ENCODE assay signal across 27 cellular contexts in genomic region chr3:35648347-35648746, GRCh38. TPM values are rescaled to one million over a fixed set of nuclear protein-coding genes. Genes with fewer than 3 reads are reported as not detected.
DNase-seq lines count a peak whose midpoint lies in the region; TF ChIP-seq lines count a peak whose summit lies in the region.
"Had no signal": no experiment of that assay in that cellular context is flagged by ENCODE, and none has a peak within 500 bp of the region (broad histone marks: within the 10 kb centered on the region; RNA-seq: fewer than 3 reads in every experiment).

No MANE protein-coding gene starts in this region.

- no peaks in the 10 kb centered on the region for H3K27me3 Mint-ChIP-seq in activated CD4-positive, alpha-beta memory T cell treated with anti-CD3 and anti-CD28 coated beads for 36 hours

- WGBS in thymus, result 9% methylated on average over 2 of the region's 2 CpGs

- no peaks in the 10 kb centered on the region for H4K20me1 ChIP-seq in osteoblast (ENCODE audit: insufficient read depth, low read length)

- POLR2A ChIA-PET in activated CD4-positive, alpha-beta memory T cell treated with anti-CD3 and anti-CD28 coated beads for 36 hours (lab: Charles Lee), result no interaction called here

- H3K27ac Mint-ChIP-seq in activated CD4-positive, alpha-beta memory T cell treated with anti-CD3 and anti-CD28 coated beads for 36 hours, result no peak overlapping the region
- H3K27ac Mint-ChIP-seq: HFFc6, mesothelial cell of epicardium, nephron, progenitor cell of endocrine pancreas, T-cell had no signal

- no peak overlapping the region for H3K4me3 ChIP-seq in astrocyte of the cerebellum (ENCODE audit: low read depth, low read length)
- no peak overlapping the region for H3K4me3 ChIP-seq in foreskin fibroblast (ENCODE audit: low read depth in 1 of 2, low read length in 2 of 2)
- peak overlapping the region; percentile 66 for H3K4me3 ChIP-seq in thymus (ENCODE audit: low read length)
- H3K4me3 ChIP-seq in osteoblast (ENCODE audit: insufficient read depth, low read length), result no peak overlapping the region
- H3K4me3 ChIP-seq: adrenal gland, esophagus muscularis mucosa had no signal

- peaks cover 4% of the 10 kb centered on the region for H3K4me1 ChIP-seq in thymus (ENCODE audit: control insufficient read depth, insufficient read depth, low read length)
- H3K4me1 ChIP-seq in osteoblast (ENCODE audit: insufficient read depth, low read length), result no peaks in the 10 kb centered on the region
- H3K4me1 ChIP-seq: adrenal gland, esophagus muscularis mucosa had no signal

- H3K36me3 ChIP-seq in thymus (ENCODE audit: control insufficient read depth, insufficient read depth) (peaks cover 3% of the 10 kb centered on the region), osteoblast (ENCODE audit: insufficient read depth, low read length) (no peaks in the 10 kb centered on the region)
- H3K36me3 ChIP-seq: adrenal gland, esophagus muscularis mucosa, WERI-Rb-1 had no signal

- intact Hi-C loops in activated CD4-positive, alpha-beta memory T cell treated with anti-CD3 and anti-CD28 coated beads for 36 hours (cut with micrococcal nuclease), result no loop called here

- CTCF ChIA-PET in activated CD4-positive, alpha-beta memory T cell treated with anti-CD3 and anti-CD28 coated beads for 36 hours (lab: Charles Lee), result no interaction called here

- H3K27ac ChIP-seq in thymus (ENCODE audit: low read depth) (peak overlapping the region; percentile 26), osteoblast (ENCODE audit: low read depth, low read length) (no peak overlapping the region)
- H3K27ac ChIP-seq: adrenal gland, esophagus muscularis mucosa, WERI-Rb-1 had no signal

- in situ Hi-C loops in astrocyte of the cerebellum (cut with HindIII; ENCODE audit: low sequenced_read_pairs), result no loop called here

- H3K4me2 ChIP-seq in osteoblast (ENCODE audit: insufficient read depth, low read length), result no peak overlapping the region

- no peaks in the 10 kb centered on the region for H3K79me2 ChIP-seq in osteoblast (ENCODE audit: insufficient read depth, low read length)

- H3K36me3 Mint-ChIP-seq in activated CD4-positive, alpha-beta memory T cell treated with anti-CD3 and anti-CD28 coated beads for 36 hours, result no peaks in the 10 kb centered on the region
- H3K36me3 Mint-ChIP-seq: mesothelial cell of epicardium, T-cell had no signal

- TF ChIP-seq CTCF in astrocyte of the cerebellum (IDR thresholded peaks at IDR 0.05; ENCODE audit: low read depth, low read length, missing control alignments) (no peak), foreskin fibroblast (IDR thresholded peaks at IDR 0.05; ENCODE audit: low read depth, low read length) (no peak), osteoblast (IDR thresholded peaks at IDR 0.05; ENCODE audit: extremely low read depth, low read depth, low read length) (no peak)

- H2AFZ ChIP-seq in osteoblast (ENCODE audit: low read length), result no peak overlapping the region

- no peak overlapping the region for H3K4me3 Mint-ChIP-seq in activated CD4-positive, alpha-beta memory T cell treated with anti-CD3 and anti-CD28 coated beads for 36 hours
- H3K4me3 Mint-ChIP-seq: HFFc6, mesothelial cell of epicardium, nephron, T-cell had no signal

- peak; percentile 56 to 75 for DNase-seq in NCI-H446 (lab: John Stamatoyannopoulos, UW)
- peak; percentile 37 for DNase-seq in astrocyte of the cerebellum (ENCODE audit: low read depth)
- peak; percentile 6 to 50 for DNase-seq in foreskin fibroblast
- DNase-seq in activated T-cell treated with anti-CD3 and anti-CD28 coated beads, Interleukin-2, amount 50 U/mL, for 1 hour, result no peak
- no peak for DNase-seq in activated CD4-positive, alpha-beta memory T cell treated with anti-CD3 and anti-CD28 coated beads for 36 hours
- no peak for DNase-seq in osteoblast (ENCODE audit: insufficient read length, low spot score, missing footprints)
- DNase-seq: activated CD4-positive, alpha-beta T cell treated with anti-CD3 and anti-CD28 coated beads, Interleukin-2, amount 50 U/mL, for 4 hours; activated gamma-delta T cell; adrenal gland; AML-193; cerebellar nuclear complex; COR-L47; effector memory CD4-positive, alpha-beta T cell; HFFc6; MV-4-11; NCI-H1694; NCI-H748 treated with DMSO at 0.1 percent for 48 hours; SHP77; small intestine; stimulated activated CD4-positive, alpha-beta T cell treated with anti-CD3 and anti-CD28 coated beads, Interleukin-4, amount 100 ng/mL, for 4 hours; T-cell; WERI-Rb-1 had no signal

- H3K27me3 ChIP-seq in thymus (ENCODE audit: control insufficient read depth, insufficient read depth), result no peaks in the 10 kb centered on the region
- no peaks in the 10 kb centered on the region for H3K27me3 ChIP-seq in osteoblast (ENCODE audit: insufficient read depth, low read length)
- H3K27me3 ChIP-seq: adrenal gland, esophagus muscularis mucosa had no signal

- H3K9me3 Mint-ChIP-seq in activated CD4-positive, alpha-beta memory T cell treated with anti-CD3 and anti-CD28 coated beads for 36 hours, result no peaks in the 10 kb centered on the region
- H3K9me3 Mint-ChIP-seq: mesothelial cell of epicardium, nephron had no signal

- H3K9me3 ChIP-seq in thymus (ENCODE audit: control insufficient read depth), result no peaks in the 10 kb centered on the region
- H3K9me3 ChIP-seq in osteoblast (ENCODE audit: low read depth, low read length), result no peaks in the 10 kb centered on the region
- H3K9me3 ChIP-seq: adrenal gland, esophagus muscularis mucosa had no signal

- H3K4me1 Mint-ChIP-seq in activated CD4-positive, alpha-beta memory T cell treated with anti-CD3 and anti-CD28 coated beads for 36 hours (ENCODE audit: low read depth), result no peaks in the 10 kb centered on the region
- H3K4me1 Mint-ChIP-seq: T-cell had no signal

RNA-seq across cellular contexts. Expression of gene ARPP21, which starts 9.0 kb away (rescaled TPM):
- polyA plus RNA-seq in thymus, result 50.8 TPM
- not detected for total RNA-seq in activated CD4-positive, alpha-beta memory T cell treated with anti-CD3 and anti-CD28 coated beads for 36 hours
- total RNA-seq in osteoblast, result not detected in 2 replicates
- total RNA-seq: adrenal gland, HFFc6, progenitor cell of endocrine pancreas, T-cell had no signal

Comparison
In these comparisons a context has a peak if more than half of its experiments do, and no peak if none do; other contexts are left out.
1. DNase-seq: peak in NCI-H446 (2 of 2), astrocyte of the cerebellum (single experiment) and foreskin fibroblast (2 of 2); none in activated T-cell treated with anti-CD3 and anti-CD28 coated beads, Interleukin-2, amount 50 U/mL, for 1 hour (single experiment), activated CD4-positive, alpha-beta memory T cell treated with anti-CD3 and anti-CD28 coated beads for 36 hours (single experiment) and osteoblast (single experiment).